ENCODE assay signal across 21 cellular contexts in the genomic region with DNA sequence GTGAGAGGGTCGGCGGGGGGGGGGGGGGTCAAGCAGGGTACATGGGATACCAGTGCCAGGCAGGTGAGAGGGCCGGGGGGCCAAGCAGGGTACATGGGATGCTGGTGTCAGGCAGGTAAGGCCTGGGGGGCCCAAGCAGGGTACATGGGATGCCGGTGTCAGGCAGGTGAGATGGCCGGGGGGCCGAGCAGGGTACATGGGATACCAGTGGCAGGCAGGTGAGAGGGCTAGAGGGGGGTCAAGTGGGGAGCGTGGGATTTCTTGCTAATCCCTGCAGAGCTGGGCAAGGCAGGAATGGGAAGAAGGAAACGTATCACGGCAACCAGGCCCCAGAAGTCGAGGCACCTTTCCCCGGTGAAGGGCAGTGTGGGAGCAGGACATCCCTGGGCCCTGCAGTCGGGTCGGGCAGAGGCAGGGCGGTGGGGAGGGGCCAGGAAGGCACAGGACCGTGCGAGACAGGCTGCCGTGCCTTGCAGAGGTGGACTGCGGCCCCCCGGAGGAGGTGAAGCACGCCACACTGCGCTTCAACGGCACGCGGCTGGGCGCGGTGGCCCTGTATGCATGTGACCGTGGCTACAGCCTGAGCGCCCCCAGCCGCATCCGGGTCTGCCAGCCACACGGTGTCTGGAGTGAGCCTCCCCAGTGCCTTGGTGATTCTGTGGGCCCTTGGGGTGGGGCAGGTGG. TPM values are rescaled to one million over a fixed set of nuclear protein-coding genes. Genes with fewer than 3 reads are reported as not detected.
DNase-seq lines count a peak whose midpoint lies in the region; ATAC-seq, FAIRE-seq and TF ChIP-seq lines count a peak whose summit lies in the region.
"Had no signal": no experiment of that assay in that cellular context is flagged by ENCODE, and none has a peak within 500 bp of the region (broad histone marks: within the 10 kb centered on the region; RNA-seq: fewer than 3 reads in every experiment).

No MANE protein-coding gene starts in this region.

- WGBS in right lobe of liver (ENCODE audit: insufficient coverage, low coverage, low lambda C conversion rate, missing lambda C conversion rate): 91% methylated on average over 4 of the region's 31 CpGs
- 71% methylated on average over 21 of the region's 31 CpGs for WGBS in HepG2 (ENCODE audit: low lambda C conversion rate)
- WGBS in prostate gland: 88% methylated on average over 31 of the region's 31 CpGs
- WGBS in aorta, 2 donors: 91 to 93% methylated on average over 30 to 31 of the region's 31 CpGs

- no peak for TF ChIP-seq POLR2A in right lobe of liver (IDR thresholded peaks at IDR 0.05)
- no peak for TF ChIP-seq POLR2A in HepG2 (IDR thresholded peaks at IDR 0.05; ENCODE audit: insufficient read depth in 1 of 2, low read depth in 2 of 2, low read length in 2 of 2)
- TF ChIP-seq POLR2A in prostate gland (IDR thresholded peaks at IDR 0.05): no peak

- no peak overlapping the region for H3K9ac ChIP-seq in HepG2 (ENCODE audit: insufficient read depth, low read depth, low read length)

- no peak overlapping the region for H2AFZ ChIP-seq in HepG2 (ENCODE audit: low read length)

- POLR2A ChIA-PET in HepG2 (lab: Yijun Ruan, JAX): no interaction called here

- H3K36me3 ChIP-seq in right lobe of liver (peaks cover 0 to 32% (median 0%) of the 10 kb centered on the region in 4 donors), HepG2 (replicated peaks in 1 of 2; ENCODE audit: control insufficient read depth in 1 of 2, insufficient read depth in 2 of 2, low read length in 2 of 2) (no peaks in the 10 kb centered on the region), prostate gland (no peaks in the 10 kb centered on the region), aorta (ENCODE audit: control insufficient read depth in 1 of 2, insufficient read depth in 2 of 2, low read length in 1 of 2) (peaks cover 0 to 13% of the 10 kb centered on the region in 2 donors)

- peak in 1 of 4 donors; percentile 7 for ATAC-seq in right lobe of liver
- no peak; the same call in 2 of the 3 replicates for ATAC-seq in HepG2
- ATAC-seq in esophagus mucosa: peak; percentile 20
- ATAC-seq in aorta (ENCODE audit: low FRiP score): peak; percentile 62
- no peak for ATAC-seq in GM21423 (IDR thresholded peaks at IDR 0.05; ENCODE audit: unreplicated experiment)
- ATAC-seq in HG02885 (IDR thresholded peaks at IDR 0.05; ENCODE audit: poor library complexity, unreplicated experiment): no peak
- ATAC-seq: activated CD4-positive, alpha-beta T cell treated with anti-CD3 and anti-CD28 coated beads for 36 hours; mucosa of descending colon had no signal

- no peaks in the 10 kb centered on the region for H3K79me2 ChIP-seq in HepG2 (ENCODE audit: insufficient read depth, low read length)

- no peak overlapping the region for H3K4me2 ChIP-seq in HepG2 (ENCODE audit: low read depth, low read length)

- DNase-seq in right lobe of liver (peak in 2 of 3 donors; percentile 18 to 40), HepG2 (ENCODE audit: low spot score) (no peak), prostate gland (ENCODE audit: low spot score) (peak; percentile 3), aorta (peak in 1 of 2 donors; percentile 62), dedifferentiated amniotic fluid mesenchymal stem cell (ENCODE audit: extremely low spot score) (no peak)
- DNase-seq: activated CD4-positive, alpha-beta T cell treated with anti-CD3 and anti-CD28 coated beads for 36 hours; IMR-90; NCI-H1105; NCI-H2081 treated with DMSO at 0.1 percent for 48 hours; NCI-H446; nephron progenitor cell; SIG-M5; stimulated activated CD4-positive, alpha-beta T cell treated with anti-CD3 and anti-CD28 coated beads, Interleukin-4, amount 100 ng/mL, for 24 hours had no signal

- no peaks in the 10 kb centered on the region for H3K9me3 ChIP-seq in right lobe of liver
- H3K9me3 ChIP-seq in HepG2 (ENCODE audit: low read length): no peaks in the 10 kb centered on the region
- H3K9me3 ChIP-seq in prostate gland: no peaks in the 10 kb centered on the region
- H3K9me3 ChIP-seq in aorta (ENCODE audit: control insufficient read depth, low read length): no peaks in the 10 kb centered on the region
- H3K9me3 ChIP-seq: mucosa of descending colon, vagina had no signal

- BruUV-seq in HepG2 (replicated peaks; lab: Mats Ljungman, UMichigan): no TSS peak

- TF ChIP-seq CTCF in right lobe of liver (IDR thresholded peaks at IDR 0.05) (no peak), HepG2 (CRISPR knock-in tag; IDR thresholded peaks at IDR 0.05) (no peak), prostate gland (IDR thresholded peaks at IDR 0.05) (no peak)

- no peak for TF ChIP-seq RAD21 in HepG2 (CRISPR knock-in tag; IDR thresholded peaks at IDR 0.05)

- no peaks in the 10 kb centered on the region for H3K27me3 ChIP-seq in right lobe of liver
- no peaks in the 10 kb centered on the region for H3K27me3 ChIP-seq in HepG2 (ENCODE audit: control insufficient read depth in 1 of 2, insufficient read depth in 2 of 2, low read length in 2 of 2)
- H3K27me3 ChIP-seq in prostate gland (replicated peaks; ENCODE audit: insufficient read depth): no peaks in the 10 kb centered on the region
- H3K27me3 ChIP-seq in aorta (ENCODE audit: control insufficient read depth in 1 of 2, insufficient read depth in 2 of 2, low read length in 1 of 2): no peaks in the 10 kb centered on the region
- H3K27me3 ChIP-seq: vagina had no signal

- intact Hi-C loops in right lobe of liver (cut with DNase I): no loop called here
- intact Hi-C loops in HepG2 (cut with micrococcal nuclease; ENCODE audit: unreplicated experiment): no loop called here
- intact Hi-C loops in prostate gland (cut with DNase I): no loop called here
- intact Hi-C loops in aorta (cut with DNase I): loop anchor here in 1 of 2 donors (10.0 kb wide), 1 partner anchor 138 kb away; no protein-coding TSS in a partner anchor

- no peaks in the 10 kb centered on the region for H3K4me1 ChIP-seq in right lobe of liver
- no peaks in the 10 kb centered on the region for H3K4me1 ChIP-seq in HepG2 (ENCODE audit: insufficient read depth, low read length)
- H3K4me1 ChIP-seq in prostate gland (replicated peaks): no peaks in the 10 kb centered on the region
- no peaks in the 10 kb centered on the region for H3K4me1 ChIP-seq in aorta (ENCODE audit: control insufficient read depth in 1 of 2, insufficient read depth in 2 of 2, low read length in 2 of 2)
- H3K4me1 ChIP-seq: vagina had no signal

- in situ Hi-C loops in HepG2 (cut with HindIII; ENCODE audit: extremely low pct_ligation_motif_present, low pct_unique_long_range_greater_than_20kb): no loop called here

- H3K27ac ChIP-seq in right lobe of liver: no peak overlapping the region
- no peak overlapping the region for H3K27ac ChIP-seq in HepG2 (ENCODE audit: extremely low read length, insufficient read depth, low read length)
- H3K27ac ChIP-seq in prostate gland: no peak overlapping the region
- H3K27ac ChIP-seq in aorta (ENCODE audit: low read depth in 1 of 2, low read length in 2 of 2): no peak overlapping the region
- H3K27ac ChIP-seq: C4-2B, vagina had no signal

- H3K4me3 ChIP-seq in right lobe of liver (no peak overlapping the region), HepG2 (replicated peaks in 1 of 3; ENCODE audit: insufficient read depth in 1 of 3, low read depth in 2 of 3, low read length in 3 of 3) (no peak overlapping the region), prostate gland (no peak overlapping the region), aorta (ENCODE audit: low read length in 2 of 2) (no peak overlapping the region)
- H3K4me3 ChIP-seq: mucosa of descending colon, vagina had no signal

- no peak for FAIRE-seq in HepG2 (lab: Jason Lieb, UNC)
- FAIRE-seq: colon, endometrium had no signal

- TF ChIP-seq EP300 in HepG2 (IDR thresholded peaks at IDR 0.05; ENCODE audit: low read depth in 2 of 2, low read length in 2 of 2) (no peak), HepG2 (CRISPR knock-in tag; IDR thresholded peaks at IDR 0.05; ENCODE audit: borderline replicate concordance) (no peak)

- CTCF ChIA-PET in HepG2 (lab: Yijun Ruan, JAX; ENCODE audit: low intra/inter-chr PET ratio, low total read pairs): no interaction called here

- no peaks in the 10 kb centered on the region for H4K20me1 ChIP-seq in HepG2 (ENCODE audit: insufficient read depth, low read length)

RNA-seq across cellular contexts. Expression of gene MTERF4, which starts 49.3 kb away (rescaled TPM):
- total RNA-seq in right lobe of liver (10 to 100 TPM; 12.1 to 26.3 (median 17.0) TPM), HepG2 (2016; rRNA removed; fragmentation: Illumina TruSeq; extraction: Trizol) (59.8 and 61.5 TPM in 2 replicates), esophagus mucosa (23.7 TPM), prostate gland (10 to 100 TPM; 91.3 to 98.5 TPM), aorta (10 to 100 TPM; 24.4 to 36.4 TPM)
- 20.2 and 20.4 TPM in 2 replicates for total RNA-seq in HepG2 (2016; cell fraction: cytosol; rRNA removed; fragmentation: Illumina TruSeq; extraction: Trizol; ENCODE audit: low read depth)
- 57.2 and 63.4 TPM in 2 replicates for total RNA-seq in HepG2 (2016; cell fraction: insoluble cytoplasmic fraction; rRNA removed; fragmentation: Illumina TruSeq; extraction: Trizol)
- total RNA-seq in HepG2 (2016; cell fraction: membrane; rRNA removed; fragmentation: Illumina TruSeq; extraction: Trizol): 27.2 and 28.3 TPM in 2 replicates
- total RNA-seq in HepG2 (2016; cell fraction: nucleus; rRNA removed; fragmentation: Illumina TruSeq; extraction: Trizol): 47.3 and 61.7 TPM in 2 replicates
- polyA plus RNA-seq in HepG2 (2011; rRNA removed) (37.1 and 50.5 TPM in 2 replicates), aorta (10 to 100 TPM; 26.3 to 38.4 TPM)
- 29.8 and 33.1 TPM in 2 replicates for polyA plus RNA-seq in HepG2 (2011; cell fraction: cytosol; rRNA removed)
- polyA plus RNA-seq in HepG2 (2011; cell fraction: nucleus; rRNA removed): 71.5 and 77.4 TPM in 2 replicates
- polyA plus RNA-seq in HepG2 (2012): 27.8 and 38.2 TPM in 2 replicates
- 18.2 and 22.9 TPM in 2 replicates for polyA plus RNA-seq in HepG2 (2016; cell fraction: cytosol; fragmentation: Illumina TruSeq; extraction: Trizol; ENCODE audit: low read depth)
- 67.1 and 69.1 TPM in 2 replicates for polyA plus RNA-seq in HepG2 (2016; cell fraction: insoluble cytoplasmic fraction; fragmentation: Illumina TruSeq; extraction: Trizol; ENCODE audit: low read depth)
- polyA plus RNA-seq in HepG2 (2016; cell fraction: membrane; fragmentation: Illumina TruSeq; extraction: Trizol; ENCODE audit: low read depth): 20.0 and 22.3 TPM in 2 replicates
- polyA plus RNA-seq in HepG2 (2016; cell fraction: nucleus; fragmentation: Illumina TruSeq; extraction: Trizol; ENCODE audit: insufficient read depth, low read depth): 82.3 and 82.6 TPM in 2 replicates
- 31.6 and 46.9 TPM in 2 replicates for polyA minus RNA-seq in HepG2 (2011; rRNA and poly(A)+ RNA removed; ENCODE audit: low replicate concordance)
- polyA minus RNA-seq in HepG2 (2011; cell fraction: cytosol; rRNA and poly(A)+ RNA removed): 15.7 and 20.7 TPM in 2 replicates
- polyA minus RNA-seq in HepG2 (2011; cell fraction: nucleus; rRNA and poly(A)+ RNA removed): 76.1 and 79.6 TPM in 2 replicates

RNA-seq across cellular contexts. Expression of gene SNED1, which starts 54.4 kb away (rescaled TPM):
- total RNA-seq in right lobe of liver (10 to 100 TPM in 4 of 6 experiments, 1 to 10 TPM in 2; 7.4 to 27.8 (median 13.2) TPM), HepG2 (2016; rRNA removed; fragmentation: Illumina TruSeq; extraction: Trizol) (0.15 TPM in 1 of 2 replicates, not detected in the other), esophagus mucosa (3.9 TPM), prostate gland (100 to 1,000 TPM in 1 of 2 donors, 10 to 100 TPM in 1; 32.0 to 115 TPM), aorta (100 to 1,000 TPM; 108 to 149 TPM)
- 0.09 and 0.10 TPM in 2 replicates for total RNA-seq in HepG2 (2016; cell fraction: cytosol; rRNA removed; fragmentation: Illumina TruSeq; extraction: Trizol; ENCODE audit: low read depth)
- total RNA-seq in HepG2 (2016; cell fraction: insoluble cytoplasmic fraction; rRNA removed; fragmentation: Illumina TruSeq; extraction: Trizol): 0.03 and 0.26 TPM in 2 replicates
- 0.10 and 0.12 TPM in 2 replicates for total RNA-seq in HepG2 (2016; cell fraction: membrane; rRNA removed; fragmentation: Illumina TruSeq; extraction: Trizol)
- 0.13 and 0.62 TPM in 2 replicates for total RNA-seq in HepG2 (2016; cell fraction: nucleus; rRNA removed; fragmentation: Illumina TruSeq; extraction: Trizol)
- polyA plus RNA-seq in HepG2 (2011; rRNA removed) (0.35 and 0.65 TPM in 2 replicates), aorta (10 to 100 TPM in 1 of 2 donors, 1 to 10 TPM in 1; 5.9 to 27.3 TPM)
- polyA plus RNA-seq in HepG2 (2011; cell fraction: cytosol; rRNA removed): 0.06 and 0.32 TPM in 2 replicates
- 1.2 and 1.4 TPM in 2 replicates for polyA plus RNA-seq in HepG2 (2011; cell fraction: nucleus; rRNA removed)
- 0.31 and 0.46 TPM in 2 replicates for polyA plus RNA-seq in HepG2 (2012)
- polyA plus RNA-seq in HepG2 (2016; cell fraction: cytosol; fragmentation: Illumina TruSeq; extraction: Trizol; ENCODE audit: low read depth): 0.03 and 0.10 TPM in 2 replicates
- polyA plus RNA-seq in HepG2 (2016; cell fraction: insoluble cytoplasmic fraction; fragmentation: Illumina TruSeq; extraction: Trizol; ENCODE audit: low read depth): 0.04 and 0.24 TPM in 2 replicates
- 0.02 and 0.09 TPM in 2 replicates for polyA plus RNA-seq in HepG2 (2016; cell fraction: membrane; fragmentation: Illumina TruSeq; extraction: Trizol; ENCODE audit: low read depth)
- polyA plus RNA-seq in HepG2 (2016; cell fraction: nucleus; fragmentation: Illumina TruSeq; extraction: Trizol; ENCODE audit: insufficient read depth, low read depth): 0.19 and 1.7 TPM in 2 replicates
- polyA minus RNA-seq in HepG2 (2011; rRNA and poly(A)+ RNA removed; ENCODE audit: low replicate concordance): 0.96 and 3.2 TPM in 2 replicates
- polyA minus RNA-seq in HepG2 (2011; cell fraction: cytosol; rRNA and poly(A)+ RNA removed): 0.44 and 0.79 TPM in 2 replicates
- polyA minus RNA-seq in HepG2 (2011; cell fraction: nucleus; rRNA and poly(A)+ RNA removed): 0.52 and 0.99 TPM in 2 replicates

Comparison
In these comparisons a context has a peak if more than half of its experiments do, and no peak if none do; other contexts are left out.
1. DNase-seq: peak in right lobe of liver (2 of 3) and prostate gland (single experiment); none in HepG2 (single experiment) and dedifferentiated amniotic fluid mesenchymal stem cell (single experiment).
2. ATAC-seq: peak in esophagus mucosa (single experiment) and aorta (single experiment); none in HepG2 (single experiment), GM21423 (single experiment) and HG02885 (single experiment).